ENCODE assay signal across 8 cellular contexts in the genomic region with DNA sequence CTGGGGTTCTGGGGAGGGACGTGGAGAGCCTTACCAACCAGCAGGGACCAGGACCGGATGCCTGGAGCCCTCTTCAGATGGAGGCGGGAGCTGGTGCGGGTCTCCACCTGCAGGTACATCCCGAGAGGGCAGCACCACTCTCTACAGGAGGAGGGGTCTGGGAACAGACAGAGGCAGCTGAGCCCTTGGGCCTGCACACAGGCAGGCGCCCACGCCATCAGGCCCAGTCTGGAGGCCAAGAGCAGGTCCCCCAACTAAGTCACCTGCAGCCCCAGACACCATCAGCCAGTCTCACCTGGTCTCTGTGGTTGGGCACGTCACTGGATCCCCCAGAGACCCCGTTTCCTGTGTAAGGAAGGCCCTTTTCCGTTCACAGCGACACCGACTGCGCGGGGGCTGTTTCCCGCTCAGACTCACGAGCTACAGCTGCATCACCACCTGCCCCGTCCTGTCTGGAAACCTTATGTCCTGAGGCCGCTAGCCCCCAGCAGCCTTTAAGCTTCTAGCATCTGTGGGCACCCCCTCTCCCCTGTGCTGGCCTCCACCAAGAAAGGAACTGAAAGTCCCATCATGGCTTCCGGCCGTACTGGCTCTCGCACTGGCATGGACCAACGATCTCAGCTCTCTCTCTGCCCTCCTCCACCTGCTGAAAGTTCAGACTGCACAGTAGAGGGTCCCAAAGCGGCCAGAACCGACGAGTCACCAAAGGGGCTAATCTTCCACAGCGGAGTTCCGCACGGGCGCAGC. TPM values are rescaled to one million over a fixed set of nuclear protein-coding genes. Genes with fewer than 3 reads are reported as not detected.
DNase-seq lines count a peak whose midpoint lies in the region; ATAC-seq and TF ChIP-seq lines count a peak whose summit lies in the region.

No MANE protein-coding gene starts in this region.

- in situ Hi-C loops in gastrocnemius medialis (cut with MboI; ENCODE audit: low sequenced_read_pairs in 4 of 4): no loop called here

- TF ChIP-seq POLR2A in gastrocnemius medialis (IDR thresholded peaks at IDR 0.05): no peak

- no peaks in the 10 kb centered on the region for H3K27me3 Mint-ChIP-seq in Caco-2 (ENCODE audit: insufficient read depth, unreplicated experiment)

- H3K27ac Mint-ChIP-seq in Caco-2 (ENCODE audit: unreplicated experiment): peak overlapping the region; percentile 89

- POLR2A ChIA-PET in Caco-2 (lab: Charles Lee): no interaction called here

- H3K27me3 ChIP-seq in Caco-2 (replicated peaks; ENCODE audit: control insufficient read depth, insufficient read depth, low read length): no peaks in the 10 kb centered on the region
- H3K27me3 ChIP-seq in gastrocnemius medialis: no peaks in the 10 kb centered on the region

- no TSS peak for BruUV-seq in Caco-2 (replicated peaks; lab: Mats Ljungman, UMichigan)

- ATAC-seq in GM21515 (IDR thresholded peaks at IDR 0.05; ENCODE audit: unreplicated experiment) (peak; percentile 51), esophagus mucosa (peak; percentile 34), gastrocnemius medialis (no peak)

- H3K4me1 Mint-ChIP-seq in Caco-2 (ENCODE audit: low read depth, unreplicated experiment): no peaks in the 10 kb centered on the region

- peak in 1 of 2 experiments; percentile 3 for TF ChIP-seq CTCF in Caco-2 (IDR thresholded peaks at IDR 0.05; ENCODE audit: insufficient read depth in 1 of 2, low read depth in 1 of 2, low read length in 1 of 2, severe bottlenecking in 1 of 2, unreplicated experiment in 1 of 2)
- TF ChIP-seq CTCF in LNCaP clone FGC (IDR thresholded peaks at IDR 0.05; ENCODE audit: control insufficient read depth, extremely low read depth, insufficient read depth): no peak
- no peak for TF ChIP-seq CTCF in gastrocnemius medialis (IDR thresholded peaks at IDR 0.05 in 4 of 5, conservative IDR thresholded peaks at IDR 0.05 in 1 of 5)

- no peaks in the 10 kb centered on the region for H3K36me3 ChIP-seq in Caco-2 (ENCODE audit: control insufficient read depth, insufficient read depth, low read length)
- no peaks in the 10 kb centered on the region for H3K36me3 ChIP-seq in gastrocnemius medialis

- peak overlapping the region; percentile 84 to 91 (median 89) for H3K27ac ChIP-seq in gastrocnemius medialis

- H3K4me1 ChIP-seq in Caco-2 (peaks cover 15% of the 10 kb centered on the region), gastrocnemius medialis (peaks cover 10 to 29% of the 10 kb centered on the region in 2 donors)

- H3K4me3 Mint-ChIP-seq in Caco-2 (ENCODE audit: unreplicated experiment): peak overlapping the region; percentile 83

- peaks cover 21% of the 10 kb centered on the region for H3K36me3 Mint-ChIP-seq in Caco-2 (ENCODE audit: insufficient read depth, unreplicated experiment)

- intact Hi-C loops in Caco-2 (cut with micrococcal nuclease; ENCODE audit: unreplicated experiment): no loop called here
- intact Hi-C loops in gastrocnemius medialis (cut with DNase I; ENCODE audit: low total_unique reads): no loop called here

- CTCF ChIA-PET in Caco-2 (lab: Charles Lee): no interaction called here

- H3K9me3 Mint-ChIP-seq in Caco-2 (ENCODE audit: unreplicated experiment): peaks cover 6% of the 10 kb centered on the region

- no peak for DNase-seq in Caco-2
- no peak for DNase-seq in LNCaP clone FGC (ENCODE audit: low read depth)
- DNase-seq in activated CD8-positive, alpha-beta memory T cell treated with anti-CD3 and anti-CD28 coated beads for 48 hours (ENCODE audit: low read depth in 2 of 3, low spot score in 2 of 3): peak; percentile 31 to 54 (median 37)
- DNase-seq in gastrocnemius medialis: no peak
- DNase-seq in HK-2 (ENCODE audit: unreplicated experiment): no peak
- DNase-seq in NCI-H82 treated with DMSO at 0.1 percent for 48 hours (lab: John Stamatoyannopoulos, UW; ENCODE audit: unreplicated experiment): no peak

- peak overlapping the region; percentile 85 for H3K4me3 ChIP-seq in Caco-2 (ENCODE audit: low read depth, low read length)
- H3K4me3 ChIP-seq in LNCaP clone FGC (ENCODE audit: low read depth, low read length): peak overlapping the region; percentile 87
- peak overlapping the region; percentile 67 to 100 (median 87) for H3K4me3 ChIP-seq in gastrocnemius medialis

- H3K9me3 ChIP-seq in Caco-2 (no peaks in the 10 kb centered on the region), gastrocnemius medialis (no peaks in the 10 kb centered on the region)

RNA-seq across cellular contexts. Expression of a gene that starts 1.2 kb away (rescaled TPM):
- total RNA-seq in Caco-2 (2022) (99.6 and 99.9 TPM in 2 replicates), esophagus mucosa (43.5 TPM), gastrocnemius medialis (10 to 100 TPM; 17.3 to 29.8 (median 19.3) TPM)

RNA-seq across cellular contexts. Expression of a gene that starts 9.2 kb away (rescaled TPM):
- total RNA-seq in Caco-2 (2022) (62.1 and 66.1 TPM in 2 replicates), esophagus mucosa (38.3 TPM), gastrocnemius medialis (10 to 100 TPM; 29.6 to 63.4 (median 49.0) TPM)

RNA-seq across cellular contexts. Expression of a gene that starts 30.9 kb away (rescaled TPM):
- total RNA-seq in Caco-2 (2022): 47.2 and 51.2 TPM in 2 replicates
- total RNA-seq in esophagus mucosa: 20.7 TPM
- total RNA-seq in gastrocnemius medialis: 10 to 100 TPM; 25.8 to 72.1 (median 27.7) TPM

RNA-seq across cellular contexts. Expression of a gene that starts 31.2 kb away (rescaled TPM):
- total RNA-seq in Caco-2 (2022) (29.5 and 34.2 TPM in 2 replicates), esophagus mucosa (9.8 TPM), gastrocnemius medialis (10 to 100 TPM; 15.5 to 35.1 (median 22.5) TPM)

Comparison
In these comparisons a context has a peak if more than half of its experiments do, and no peak if none do; other contexts are left out.
1. DNase-seq: peak in activated CD8-positive, alpha-beta memory T cell treated with anti-CD3 and anti-CD28 coated beads for 48 hours (3 of 3); none in Caco-2 (0 of 2), LNCaP clone FGC (single experiment), gastrocnemius medialis (0 of 2), HK-2 (single experiment) and NCI-H82 treated with DMSO at 0.1 percent for 48 hours (single experiment).
2. ATAC-seq: peak in GM21515 (single experiment) and esophagus mucosa (single experiment); none in gastrocnemius medialis (0 of 2).
3. Peak in every context shown above with its lines, with median percentiles within 50 percentile points of each other: H3K4me3 ChIP-seq.